Comparison of ENCODE assay signal across 20 cellular contexts in genomic region chr2:39413063-39413722, GRCh38. TPM values are rescaled to one million over a fixed set of nuclear protein-coding genes. Genes with fewer than 3 reads are reported as not detected.
DNase-seq lines count a peak whose midpoint lies in the region; ATAC-seq, FAIRE-seq and TF ChIP-seq lines count a peak whose summit lies in the region.
"Had no signal": no experiment of that assay in that cellular context is flagged by ENCODE, and none has a peak within 500 bp of the region (broad histone marks: within the 10 kb centered on the region; RNA-seq: fewer than 3 reads in every experiment).

No MANE protein-coding gene starts in this region.

- no peak for DNase-seq in activated T-cell treated with anti-CD3 and anti-CD28 coated beads, Interleukin-2, amount 50 U/mL, for 24 hours
- DNase-seq in activated T-cell treated with anti-CD3 and anti-CD28 coated beads, Interleukin-2, amount 50 U/mL, for 1 hour, result no peak
- DNase-seq in K562 (ENCODE audit: extremely low read depth in 1 of 4, low spot score in 3 of 4) (no peak), D721Med (ENCODE audit: insufficient read length, low spot score) (no peak), GM13976 (ENCODE audit: low spot score) (no peak)
- no peak for DNase-seq in stimulated activated effector memory CD8-positive, alpha-beta T cell treated with anti-CD3 and anti-CD28 coated beads, Interleukin-12 subunit alpha, Interleukin-12 subunit beta, amount 100 ng/mL, for 72 hours (ENCODE audit: low spot score in 2 of 2)
- DNase-seq in activated T-helper 1 cell treated with anti-CD3 and anti-CD28 coated beads, Interleukin-12 subunit alpha, Interleukin-12 subunit beta, Interleukin-2, Interleukin-4 antibody, amounts not matched to agents 30 ng/mL and 10 ng/mL and 1 ng/mL, durations not matched to agents 14 hours and 24 hours and 36 hours (ENCODE audit: low spot score), result no peak
- DNase-seq: ACHN; activated CD4-positive, alpha-beta T cell treated with anti-CD3 and anti-CD28 coated beads, Interleukin-2, amount 50 U/mL, for 4 hours; activated gamma-delta T cell; brain microvascular endothelial cell; EL; hippocampal formation; NCI-H1436 treated with DMSO at 0.1 percent for 48 hours; NCI-H345; occipital lobe; stimulated activated naive CD4-positive, alpha-beta T cell treated with Interleukin-2 at 50 U/mL for 16 hours had no signal

- no peak overlapping the region; the same call in 1 of the 2 replicates for H3K4me2 ChIP-seq in K562 (ENCODE audit: insufficient read depth, low read length)

- peaks cover 4% of the 10 kb centered on the region for H3K36me3 ChIP-seq in K562 (ENCODE audit: control insufficient read depth, insufficient read depth, low read length)
- H3K36me3 ChIP-seq: brain microvascular endothelial cell, vagina had no signal

- TF ChIP-seq EP300 in K562 (IDR thresholded peaks at IDR 0.05; ENCODE audit: low read length), result no peak

- H3K27ac ChIP-seq in K562 (ENCODE audit: extremely low read depth, low read depth, low read length), result no peak overlapping the region
- H3K27ac ChIP-seq: brain microvascular endothelial cell, skin epidermis, vagina had no signal

- peaks cover 10% of the 10 kb centered on the region; the same call in 1 of the 2 replicates for H4K20me1 ChIP-seq in K562 (replicated peaks; ENCODE audit: control insufficient read depth, insufficient read depth, low read length)

- CTCF ChIA-PET in K562 (lab: Yijun Ruan, JAX; ENCODE audit: low intra/inter-chr PET ratio), result no interaction called here

- no peaks in the 10 kb centered on the region for H3K27me3 ChIP-seq in K562 (ENCODE audit: control insufficient read depth in 2 of 2, insufficient read depth in 2 of 2, low read length in 2 of 2)
- H3K27me3 ChIP-seq: brain microvascular endothelial cell, vagina had no signal

- TF ChIP-seq CTCF in K562 (IDR thresholded peaks at IDR 0.05 in 2 of 3, conservative IDR thresholded peaks at IDR 0.05 in 1 of 3; ENCODE audit: insufficient read depth in 2 of 3, low read depth in 1 of 3, low read length in 3 of 3) (no peak), D721Med (IDR thresholded peaks at IDR 0.05; ENCODE audit: insufficient read depth, missing control alignments) (no peak), GM13976 (IDR thresholded peaks at IDR 0.05; ENCODE audit: borderline replicate concordance, control extremely low read depth, extremely low read depth, insufficient read depth, missing control alignments) (no peak)

- H3K4me1 ChIP-seq in K562 (replicated peaks in 1 of 2; ENCODE audit: control insufficient read depth in 2 of 2, insufficient read depth in 2 of 2, low read length in 2 of 2), result peaks cover 5 to 47% of the 10 kb centered on the region in 2 experiments

- no peak overlapping the region for H3K4me3 Mint-ChIP-seq in activated T-cell treated with anti-CD3 and anti-CD28 coated beads, Interleukin-2, amount 50 U/mL, for 24 hours
- H3K4me3 Mint-ChIP-seq in stimulated activated effector memory CD8-positive, alpha-beta T cell treated with anti-CD3 and anti-CD28 coated beads, Interleukin-12 subunit alpha, Interleukin-12 subunit beta, amount 100 ng/mL, for 72 hours, result no peak overlapping the region
- H3K4me3 Mint-ChIP-seq in activated T-helper 1 cell treated with anti-CD3 and anti-CD28 coated beads, Interleukin-12 subunit alpha, Interleukin-12 subunit beta, Interleukin-2, Interleukin-4 antibody, amounts not matched to agents 30 ng/mL and 10 ng/mL and 1 ng/mL, durations not matched to agents 14 hours and 24 hours and 36 hours, result no peak overlapping the region

- no peaks in the 10 kb centered on the region for H3K27me3 Mint-ChIP-seq in activated T-cell treated with anti-CD3 and anti-CD28 coated beads, Interleukin-2, amount 50 U/mL, for 24 hours
- H3K27me3 Mint-ChIP-seq in activated T-helper 1 cell treated with anti-CD3 and anti-CD28 coated beads, Interleukin-12 subunit alpha, Interleukin-12 subunit beta, Interleukin-2, Interleukin-4 antibody, amounts not matched to agents 30 ng/mL and 10 ng/mL and 1 ng/mL, durations not matched to agents 14 hours and 24 hours and 36 hours (ENCODE audit: insufficient read depth), result no peaks in the 10 kb centered on the region

- ATAC-seq in HG03342 (IDR thresholded peaks at IDR 0.05; ENCODE audit: unreplicated experiment) (peak; percentile 36), K562 (peak; percentile 11)
- peak; percentile 64 for ATAC-seq in stimulated activated effector memory CD8-positive, alpha-beta T cell treated with anti-CD3 and anti-CD28 coated beads, Interleukin-12 subunit alpha, Interleukin-12 subunit beta, amount 100 ng/mL, for 72 hours

- no peaks in the 10 kb centered on the region for H3K36me3 Mint-ChIP-seq in activated T-cell treated with anti-CD3 and anti-CD28 coated beads, Interleukin-2, amount 50 U/mL, for 24 hours (ENCODE audit: low read depth)
- H3K36me3 Mint-ChIP-seq in stimulated activated effector memory CD8-positive, alpha-beta T cell treated with anti-CD3 and anti-CD28 coated beads, Interleukin-12 subunit alpha, Interleukin-12 subunit beta, amount 100 ng/mL, for 72 hours, result no peaks in the 10 kb centered on the region
- no peaks in the 10 kb centered on the region for H3K36me3 Mint-ChIP-seq in activated T-helper 1 cell treated with anti-CD3 and anti-CD28 coated beads, Interleukin-12 subunit alpha, Interleukin-12 subunit beta, Interleukin-2, Interleukin-4 antibody, amounts not matched to agents 30 ng/mL and 10 ng/mL and 1 ng/mL, durations not matched to agents 14 hours and 24 hours and 36 hours (ENCODE audit: low read depth)

- no peak overlapping the region for H2AFZ ChIP-seq in K562 (ENCODE audit: low read depth, low read length)

- H3K79me2 ChIP-seq in K562 (ENCODE audit: control insufficient read depth, insufficient read depth, low read length), result peaks cover 98% of the 10 kb centered on the region

- H3K9ac ChIP-seq in K562 (ENCODE audit: insufficient read depth in 1 of 2, low read depth in 2 of 2, low read length in 2 of 2), result no peak overlapping the region

- intact Hi-C loops in K562 (cut with micrococcal nuclease), result no loop called here
- intact Hi-C loops in activated T-helper 1 cell treated with anti-CD3 and anti-CD28 coated beads, Interleukin-12 subunit alpha, Interleukin-12 subunit beta, Interleukin-2, Interleukin-4 antibody, amounts not matched to agents 30 ng/mL and 10 ng/mL and 1 ng/mL, durations not matched to agents 14 hours and 24 hours and 36 hours (cut with micrococcal nuclease), result no loop called here

- TF ChIP-seq POLR2A in K562 (conservative IDR thresholded peaks at IDR 0.05), result no peak

- no peaks in the 10 kb centered on the region for H3K9me1 ChIP-seq in K562 (ENCODE audit: control insufficient read depth, insufficient read depth, low read length)

- peaks cover 63% of the 10 kb centered on the region for H3K4me1 Mint-ChIP-seq in activated T-cell treated with anti-CD3 and anti-CD28 coated beads, Interleukin-2, amount 50 U/mL, for 24 hours (ENCODE audit: low read depth)
- H3K4me1 Mint-ChIP-seq in stimulated activated effector memory CD8-positive, alpha-beta T cell treated with anti-CD3 and anti-CD28 coated beads, Interleukin-12 subunit alpha, Interleukin-12 subunit beta, amount 100 ng/mL, for 72 hours, result peaks cover 39% of the 10 kb centered on the region
- H3K4me1 Mint-ChIP-seq in activated T-helper 1 cell treated with anti-CD3 and anti-CD28 coated beads, Interleukin-12 subunit alpha, Interleukin-12 subunit beta, Interleukin-2, Interleukin-4 antibody, amounts not matched to agents 30 ng/mL and 10 ng/mL and 1 ng/mL, durations not matched to agents 14 hours and 24 hours and 36 hours (ENCODE audit: low read depth), result peaks cover 29% of the 10 kb centered on the region

- H3K27ac Mint-ChIP-seq in activated T-cell treated with anti-CD3 and anti-CD28 coated beads, Interleukin-2, amount 50 U/mL, for 24 hours, result peak overlapping the region; percentile 64
- H3K27ac Mint-ChIP-seq in stimulated activated effector memory CD8-positive, alpha-beta T cell treated with anti-CD3 and anti-CD28 coated beads, Interleukin-12 subunit alpha, Interleukin-12 subunit beta, amount 100 ng/mL, for 72 hours, result no peak overlapping the region
- H3K27ac Mint-ChIP-seq in activated T-helper 1 cell treated with anti-CD3 and anti-CD28 coated beads, Interleukin-12 subunit alpha, Interleukin-12 subunit beta, Interleukin-2, Interleukin-4 antibody, amounts not matched to agents 30 ng/mL and 10 ng/mL and 1 ng/mL, durations not matched to agents 14 hours and 24 hours and 36 hours, result no peak overlapping the region

- no TSS peak for BruUV-seq in K562 (replicated peaks; lab: Mats Ljungman, UMichigan)

- TF ChIP-seq RAD21 in K562 (CRISPR knock-in tag; conservative IDR thresholded peaks at IDR 0.05 in 1 of 2, IDR thresholded peaks at IDR 0.05 in 1 of 2), result no peak

- in situ Hi-C loops in K562 (cut with MboI) (no loop called here), GM13976 (cut with MboI; ENCODE audit: low sequenced_read_pairs, unreplicated experiment) (no loop called here)

- WGBS in K562 (ENCODE audit: insufficient coverage, low coverage, missing lambda C conversion rate), result 54% methylated on average over 4 of the region's 4 CpGs

- H3K9me3 Mint-ChIP-seq in activated T-cell treated with anti-CD3 and anti-CD28 coated beads, Interleukin-2, amount 50 U/mL, for 24 hours, result no peaks in the 10 kb centered on the region
- no peaks in the 10 kb centered on the region for H3K9me3 Mint-ChIP-seq in stimulated activated effector memory CD8-positive, alpha-beta T cell treated with anti-CD3 and anti-CD28 coated beads, Interleukin-12 subunit alpha, Interleukin-12 subunit beta, amount 100 ng/mL, for 72 hours
- H3K9me3 Mint-ChIP-seq in activated T-helper 1 cell treated with anti-CD3 and anti-CD28 coated beads, Interleukin-12 subunit alpha, Interleukin-12 subunit beta, Interleukin-2, Interleukin-4 antibody, amounts not matched to agents 30 ng/mL and 10 ng/mL and 1 ng/mL, durations not matched to agents 14 hours and 24 hours and 36 hours, result no peaks in the 10 kb centered on the region

- POLR2A ChIA-PET in K562 (lab: Yijun Ruan, JAX), result interaction anchor here (0.6 to 1.9 kb wide), 4 partner anchors 10 to 50 kb away, joined by 3 to 6 read pairs (median 4); no protein-coding TSS in a partner anchor

- FAIRE-seq in K562 (lab: Jason Lieb, UNC) (no peak), D721Med (lab: Jason Lieb, UNC) (no peak)

- H3K9me3 ChIP-seq in K562 (replicated peaks; ENCODE audit: control insufficient read depth, insufficient read depth, low read depth, low read length), result no peaks in the 10 kb centered on the region
- H3K9me3 ChIP-seq: vagina had no signal

- no peak overlapping the region for H3K4me3 ChIP-seq in K562
- H3K4me3 ChIP-seq: skin epidermis, vagina had no signal

RNA-seq across cellular contexts. Expression of gene MAP4K3, which starts 23.9 kb away (rescaled TPM):
- total RNA-seq in K562 (2011; cell fraction: chromatin; rRNA removed; ENCODE audit: low replicate concordance), result 73.1 and 225 TPM in 2 replicates
- total RNA-seq in K562 (2011; cell fraction: nucleolus; rRNA removed), result 23.2 and 29.0 TPM in 2 replicates
- 73.0 and 112 TPM in 2 replicates for total RNA-seq in K562 (2011; cell fraction: nucleoplasm; rRNA removed)
- total RNA-seq in K562 (2014; rRNA removed) (22.6 and 24.4 TPM in 2 replicates), K562 (2014; rRNA removed; fragmentation: Illumina TruSeq; extraction: Trizol) (27.8 and 30.0 TPM in 2 replicates), K562 (2015; rRNA removed; fragmentation: Illumina TruSeq; extraction: Trizol) (22.1 and 27.0 TPM in 2 replicates), K562 (2021) (16.9 and 22.2 TPM in 2 replicates)
- polyA plus RNA-seq in K562 (2011; rRNA removed) (16.6 and 18.0 TPM in 2 replicates), K562 (2014; fragmentation: Illumina TruSeq; extraction: Trizol) (10.6 and 13.4 TPM in 2 replicates), K562 (2014; fragmentation: Nextera tagmentation; extraction: Ambion mirVana) (1 to 10 TPM; 3.1 to 4.4 TPM), K562 (2014; rRNA removed) (8.2 and 11.7 TPM in 2 replicates)
- 1.5 and 4.2 TPM in 2 replicates for polyA plus RNA-seq in K562 (2011; cell fraction: cytosol; rRNA removed)
- 22.8 and 28.7 TPM in 2 replicates for polyA plus RNA-seq in K562 (2011; cell fraction: nucleus; rRNA removed)
- polyA plus RNA-seq in K562 (2012), result 8.7 and 10.2 TPM in 2 replicates
- 40.5 and 51.3 TPM in 2 replicates for polyA minus RNA-seq in K562 (2011; rRNA and poly(A)+ RNA removed)
- 6.9 and 14.5 TPM in 2 replicates for polyA minus RNA-seq in K562 (2011; cell fraction: cytosol; rRNA and poly(A)+ RNA removed)
- 48.7 and 81.2 TPM in 2 replicates for polyA minus RNA-seq in K562 (2011; cell fraction: nucleus; rRNA and poly(A)+ RNA removed)
- total RNA-seq in activated T-helper 1 cell treated with anti-CD3 and anti-CD28 coated beads, Interleukin-12 subunit alpha, Interleukin-12 subunit beta, Interleukin-2, Interleukin-4 antibody, amounts not matched to agents 30 ng/mL and 10 ng/mL and 1 ng/mL, durations not matched to agents 14 hours and 24 hours and 36 hours, result 15.7 and 24.1 TPM in 2 replicates

Comparison
In these comparisons a context has a peak if more than half of its experiments do, and no peak if none do; other contexts are left out.
1. ATAC-seq: peak in every context shown above with its lines; median percentile 64 in stimulated activated effector memory CD8-positive, alpha-beta T cell treated with anti-CD3 and anti-CD28 coated beads, Interleukin-12 subunit alpha, Interleukin-12 subunit beta, amount 100 ng/mL, for 72 hours; 36 in HG03342; 11 in K562.